Comparison of ENCODE assay signal across 1 cellular context in genomic region chr2:152717242-152718046, GRCh38.
A peak's percentile ranks its signal among the peaks of the same experiment; 100 is the strongest.
TF ChIP-seq lines count a peak whose summit lies in the region.

TSS of gene PRPF40A (minus strand) at chr2:152717461. CDS start at chr2:152717439, 22 bp downstream.

TF ChIP-seq in K562, 482 proteins besides CTCF, POLR2A, EP300 and RAD21 (continued from another document and continues in another):
- TF ChIP-seq ILK (tag; IDR thresholded peaks at IDR 0.05; ENCODE audit: borderline replicate concordance, low read depth) (no peak), ZNF830 (CRISPR knock-in tag; IDR thresholded peaks at IDR 0.05) (no peak; the same call in 1 of the 2 replicates), ARID3A (IDR thresholded peaks at IDR 0.05; ENCODE audit: borderline replicate concordance, low read depth, low read length) (no peak), ZNF511 (CRISPR knock-in tag; IDR thresholded peaks at IDR 0.05) (peak; percentile 88), TCF7L2 (IDR thresholded peaks at IDR 0.05; ENCODE audit: low read depth, low read length) (peak; percentile 26; the same call in 1 of the 2 replicates), HINFP (tag; conservative IDR thresholded peaks at IDR 0.05; ENCODE audit: low read depth) (no peak), PRDM10 (IDR thresholded peaks at IDR 0.05; ENCODE audit: partially characterized antibody) (no peak), CGGBP1 (CRISPR knock-in tag; IDR thresholded peaks at IDR 0.05) (peak; percentile 93), ARHGAP35 (IDR thresholded peaks at IDR 0.05; ENCODE audit: partially characterized antibody) (no peak), ZNF263 (CRISPR knock-in tag; IDR thresholded peaks at IDR 0.05; ENCODE audit: borderline replicate concordance) (peak; percentile 89), AFF4 (CRISPR knock-in tag; IDR thresholded peaks at IDR 0.05) (peak; percentile 54; the same call in 1 of the 2 replicates), MAFF (IDR thresholded peaks at IDR 0.05; ENCODE audit: low read length) (no peak), MAX (CRISPR knock-in tag; IDR thresholded peaks at IDR 0.05) (peak; percentile 76), MITF (IDR thresholded peaks at IDR 0.05) (no peak; the same call in 1 of the 2 replicates), DMBX1 (CRISPR knock-in tag; IDR thresholded peaks at IDR 0.05; ENCODE audit: borderline replicate concordance) (no peak), E2F8 (IDR thresholded peaks at IDR 0.05; ENCODE audit: low read depth, partially characterized antibody) (no peak), ZFP91 (CRISPR knock-in tag; IDR thresholded peaks at IDR 0.05) (no peak), GTF2E2 (tag; IDR thresholded peaks at IDR 0.05) (no peak), NR2C1 (IDR thresholded peaks at IDR 0.05) (peak; percentile 100), NR2C1 (tag; IDR thresholded peaks at IDR 0.05) (peak; percentile 100), FUS (optimal IDR thresholded peaks at IDR 0.05; ENCODE audit: low read depth, low read length) (no peak), E2F1 (CRISPR knock-in tag; IDR thresholded peaks at IDR 0.05) (no peak), SIX5 (IDR thresholded peaks at IDR 0.05; ENCODE audit: borderline replicate concordance in 1 of 2, insufficient read depth in 1 of 2, low read depth in 1 of 2, low read length in 2 of 2) (no peak), KLF13 (tag; IDR thresholded peaks at IDR 0.05; ENCODE audit: borderline replicate concordance, low read depth) (no peak), CBFA2T2 (conservative IDR thresholded peaks at IDR 0.05) (no peak), FOS (IDR thresholded peaks at IDR 0.05; ENCODE audit: extremely low read depth, insufficient read length) (peak; percentile 96), IRF1 (CRISPR knock-in tag; IDR thresholded peaks at IDR 0.05; ENCODE audit: borderline replicate concordance) (no peak), ZNF444 (CRISPR knock-in tag; IDR thresholded peaks at IDR 0.05) (no peak)
